In the genomic region with DNA sequence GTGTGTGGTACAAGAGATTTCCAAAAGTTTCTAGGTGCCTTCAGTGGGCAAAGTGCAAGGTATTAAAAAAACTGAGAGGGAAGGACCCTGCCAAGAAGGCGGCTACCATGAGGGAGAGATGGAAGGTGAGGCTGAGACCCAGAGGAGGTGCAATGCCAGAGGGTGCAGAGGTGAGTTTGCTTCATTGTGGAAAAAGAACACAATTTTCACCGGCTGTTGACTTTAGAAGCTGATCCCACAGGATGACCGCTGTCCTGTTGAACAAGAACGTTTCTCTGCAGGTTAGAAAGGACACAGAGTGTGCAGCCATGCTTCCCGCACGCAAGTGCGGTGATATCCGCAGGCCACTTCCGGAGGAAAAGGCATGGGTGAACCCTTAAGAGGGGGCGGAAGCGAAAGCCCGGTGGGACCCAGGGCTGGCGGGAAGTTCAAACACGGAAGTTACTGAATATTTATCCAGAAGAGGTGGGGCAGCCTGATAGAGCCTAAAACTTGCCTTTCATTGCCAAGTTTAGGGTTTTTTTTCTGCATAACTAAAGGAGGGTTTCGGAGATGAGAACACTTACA, we compare ENCODE assay signal across 10 cellular contexts. TPM values are rescaled to one million over a fixed set of nuclear protein-coding genes. Genes with fewer than 3 reads are reported as not detected.
DNase-seq lines count a peak whose midpoint lies in the region; ATAC-seq lines count a peak whose summit lies in the region.
"Had no signal": no experiment of that assay in that cellular context is flagged by ENCODE, and none has a peak within 500 bp of the region (broad histone marks: within the 10 kb centered on the region; RNA-seq: fewer than 3 reads in every experiment).

No MANE protein-coding gene starts in this region.

- peak; percentile 48 for ATAC-seq in GM18873 (IDR thresholded peaks at IDR 0.05; ENCODE audit: low FRiP score, unreplicated experiment)
- ATAC-seq in GM21515 (IDR thresholded peaks at IDR 0.05; ENCODE audit: unreplicated experiment), result peak; percentile 43
- ATAC-seq in HG03457 (IDR thresholded peaks at IDR 0.05; ENCODE audit: unreplicated experiment), result peak; percentile 35
- peak; percentile 44 for ATAC-seq in left ventricle myocardium superior
- ATAC-seq in GM21737 (IDR thresholded peaks at IDR 0.05; ENCODE audit: unreplicated experiment), result no peak

- intact Hi-C loops in left ventricle myocardium superior (cut with micrococcal nuclease), result no loop called here

- peak; percentile 52 for DNase-seq in left ventricle myocardium superior
- DNase-seq in GDM1 (lab: John Stamatoyannopoulos, UW), result no peak
- DNase-seq in anterior cingulate cortex (lab: John Stamatoyannopoulos, UW), result no peak
- DNase-seq: midbrain; SIG-M5; stimulated activated CD4-positive, alpha-beta T cell treated with anti-CD3 and anti-CD28 coated beads, Interleukin-4, amount 100 ng/mL, for 1 hour had no signal

RNA-seq across cellular contexts. Expression of gene SP110, which starts 16.6 kb away (rescaled TPM):
- 10.6 TPM for total RNA-seq in left ventricle myocardium superior

RNA-seq across cellular contexts. Expression of gene SP140, which starts 22.3 kb away (rescaled TPM):
- total RNA-seq in left ventricle myocardium superior, result 0.47 TPM
